Comparison of ENCODE assay signal across 8 cellular contexts in genomic region chr4:20422398-20422797, GRCh38.
A peak's percentile ranks its signal among the peaks of the same experiment; 100 is the strongest.
DNase-seq lines count a peak whose midpoint lies in the region; ATAC-seq and TF ChIP-seq lines count a peak whose summit lies in the region.

No MANE protein-coding gene starts in this region.

- H3K36me3 ChIP-seq in prostate gland: no peaks in the 10 kb centered on the region

- no peaks in the 10 kb centered on the region for H3K27me3 ChIP-seq in prostate gland (replicated peaks; ENCODE audit: insufficient read depth)

- TF ChIP-seq POLR2A in prostate gland (IDR thresholded peaks at IDR 0.05): no peak

- no peaks in the 10 kb centered on the region for H3K9me3 ChIP-seq in prostate gland

- H3K4me1 ChIP-seq in prostate gland (replicated peaks): no peaks in the 10 kb centered on the region

- TF ChIP-seq CTCF in fibroblast of villous mesenchyme (IDR thresholded peaks at IDR 0.05; ENCODE audit: insufficient read depth, low read depth, low read length) (peak; percentile 39), prostate gland (IDR thresholded peaks at IDR 0.05) (peak in 3 of 4 experiments; percentile 41 to 64 (median 63))

- 28% methylated on average over 2 of the region's 2 CpGs for WGBS in prostate gland

- intact Hi-C loops in prostate gland (cut with DNase I): no loop called here

- H3K4me3 ChIP-seq in fibroblast of villous mesenchyme (ENCODE audit: low read depth, low read length) (no peak overlapping the region), prostate gland (no peak overlapping the region)

- in situ Hi-C loops in Caki2 (cut with HindIII; ENCODE audit: low pct_unique_long_range_greater_than_20kb, low sequenced_read_pairs): no loop called here

- no peak overlapping the region for H3K27ac ChIP-seq in prostate gland

- peak; percentile 42 for DNase-seq in Caki2 (ENCODE audit: low read depth)
- peak; percentile 18 for DNase-seq in NCI-H2196 treated with DMSO at 0.1 percent for 48 hours (lab: John Stamatoyannopoulos, UW; ENCODE audit: unreplicated experiment)
- peak; percentile 9 to 44 for DNase-seq in activated CD4-positive, alpha-beta T cell treated with anti-CD3 and anti-CD28 coated beads, Interleukin-2, amount 50 U/mL, for 48 hours
- peak; percentile 64 for DNase-seq in fibroblast of villous mesenchyme (ENCODE audit: low read depth)
- DNase-seq in prostate gland (ENCODE audit: low spot score): peak; percentile 36
- no peak for DNase-seq in superior temporal gyrus (ENCODE audit: extremely low spot score)

- peak; percentile 73 for ATAC-seq in GM19324 (IDR thresholded peaks at IDR 0.05; ENCODE audit: low FRiP score, unreplicated experiment)
- peak; percentile 66 for ATAC-seq in HG03103 (IDR thresholded peaks at IDR 0.05; ENCODE audit: low read depth, unreplicated experiment)
